In genomic region chr10:110865184-110865803, GRCh38 we compare ENCODE assay signal across 1 cellular context.
TF ChIP-seq lines count a peak whose summit lies in the region.

No MANE protein-coding gene starts in this region.

TF ChIP-seq in IMR-90, 13 proteins besides CTCF, POLR2A, EP300 and RAD21 (continued from another document):
- TF ChIP-seq NFE2L2 (IDR thresholded peaks at IDR 0.05; ENCODE audit: low read depth, low read length) (no peak), MXI1 (IDR thresholded peaks at IDR 0.05; ENCODE audit: borderline replicate concordance, low read depth, low read length) (no peak), USF2 (IDR thresholded peaks at IDR 0.05; ENCODE audit: low read depth, low read length) (no peak)
